ENCODE assay signal across 17 cellular contexts in genomic region chr3:172981407-172981983, GRCh38.
DNase-seq lines count a peak whose midpoint lies in the region; ATAC-seq, FAIRE-seq and TF ChIP-seq lines count a peak whose summit lies in the region.
"Had no signal": no experiment of that assay in that cellular context is flagged by ENCODE, and none has a peak within 500 bp of the region (broad histone marks: within the 10 kb centered on the region; RNA-seq: fewer than 3 reads in every experiment).

No MANE protein-coding gene starts in this region.

- H3K36me3 ChIP-seq in HepG2 (replicated peaks in 1 of 2; ENCODE audit: control insufficient read depth in 1 of 2, insufficient read depth in 2 of 2, low read length in 2 of 2) = no peaks in the 10 kb centered on the region
- no peaks in the 10 kb centered on the region for H3K36me3 ChIP-seq in right lobe of liver
- no peaks in the 10 kb centered on the region for H3K36me3 ChIP-seq in prostate gland
- no peaks in the 10 kb centered on the region for H3K36me3 ChIP-seq in effector memory CD4-positive, alpha-beta T cell (ENCODE audit: control insufficient read depth, insufficient read depth, low read length)
- H3K36me3 ChIP-seq: BLaER1 treated with 17β-estradiol and CSF1 and Interleukin-3, amounts not matched to agents 10 nM and 100 nM had no signal

- H3K27me3 ChIP-seq in HepG2 (ENCODE audit: control insufficient read depth in 1 of 2, insufficient read depth in 2 of 2, low read length in 2 of 2) (no peaks in the 10 kb centered on the region), right lobe of liver (no peaks in the 10 kb centered on the region), foreskin keratinocyte (peaks cover 2% of the 10 kb centered on the region), prostate gland (replicated peaks; ENCODE audit: insufficient read depth) (no peaks in the 10 kb centered on the region)
- no peaks in the 10 kb centered on the region for H3K27me3 ChIP-seq in effector memory CD4-positive, alpha-beta T cell (replicated peaks; ENCODE audit: control insufficient read depth, insufficient read depth, low read length, poor library complexity, severe bottlenecking)
- H3K27me3 ChIP-seq: BLaER1 treated with 17β-estradiol and CSF1 and Interleukin-3, amounts not matched to agents 10 nM and 100 nM had no signal

- H3K36me3 Mint-ChIP-seq in stimulated activated effector memory CD8-positive, alpha-beta T cell treated with anti-CD3 and anti-CD28 coated beads, Interleukin-12 subunit alpha, Interleukin-12 subunit beta, amount 100 ng/mL, for 72 hours = no peaks in the 10 kb centered on the region
- H3K36me3 Mint-ChIP-seq: CD8-positive, alpha-beta T cell had no signal

- 0% methylated on average over 3 of the region's 3 CpGs for WGBS in HepG2 (ENCODE audit: low lambda C conversion rate)
- 54% methylated on average over 3 of the region's 3 CpGs for WGBS in right lobe of liver (ENCODE audit: insufficient coverage, low coverage, low lambda C conversion rate, missing lambda C conversion rate)
- WGBS in prostate gland = 76% methylated on average over 3 of the region's 3 CpGs

- TF ChIP-seq EP300 in HepG2 (IDR thresholded peaks at IDR 0.05; ENCODE audit: low read depth in 2 of 2, low read length in 2 of 2) (no peak), HepG2 (CRISPR knock-in tag; IDR thresholded peaks at IDR 0.05; ENCODE audit: borderline replicate concordance) (no peak)

- peaks cover 11% of the 10 kb centered on the region for H3K9me3 Mint-ChIP-seq in stimulated activated effector memory CD8-positive, alpha-beta T cell treated with anti-CD3 and anti-CD28 coated beads, Interleukin-12 subunit alpha, Interleukin-12 subunit beta, amount 100 ng/mL, for 72 hours
- H3K9me3 Mint-ChIP-seq: GM23338 had no signal

- in situ Hi-C loops in HepG2 (cut with HindIII; ENCODE audit: extremely low pct_ligation_motif_present, low pct_unique_long_range_greater_than_20kb) = no loop called here

- no peak overlapping the region for H3K4me2 ChIP-seq in HepG2 (ENCODE audit: low read depth, low read length)
- H3K4me2 ChIP-seq: BLaER1 treated with 17β-estradiol and CSF1 and Interleukin-3, amounts not matched to agents 10 nM and 100 nM; GM23338 had no signal

- H3K4me3 Mint-ChIP-seq in stimulated activated effector memory CD8-positive, alpha-beta T cell treated with anti-CD3 and anti-CD28 coated beads, Interleukin-12 subunit alpha, Interleukin-12 subunit beta, amount 100 ng/mL, for 72 hours = no peak overlapping the region
- H3K4me3 Mint-ChIP-seq: B cell; CD8-positive, alpha-beta T cell; GM23338 had no signal

- TF ChIP-seq CTCF in HepG2 (CRISPR knock-in tag; IDR thresholded peaks at IDR 0.05) (no peak), right lobe of liver (IDR thresholded peaks at IDR 0.05) (no peak), foreskin keratinocyte (conservative IDR thresholded peaks at IDR 0.05) (no peak), prostate gland (IDR thresholded peaks at IDR 0.05) (no peak)

- intact Hi-C loops in HepG2 (cut with micrococcal nuclease; ENCODE audit: unreplicated experiment) (no loop called here), right lobe of liver (cut with DNase I) (no loop called here), prostate gland (cut with DNase I) (no loop called here)

- FAIRE-seq in HepG2 (lab: Jason Lieb, UNC) = no peak
- FAIRE-seq: H54 had no signal

- no peaks in the 10 kb centered on the region for H3K79me2 ChIP-seq in HepG2 (ENCODE audit: insufficient read depth, low read length)

- H4K20me1 ChIP-seq in HepG2 (ENCODE audit: insufficient read depth, low read length) = no peaks in the 10 kb centered on the region
- H4K20me1 ChIP-seq: BLaER1 treated with 17β-estradiol and CSF1 and Interleukin-3, amounts not matched to agents 10 nM and 100 nM had no signal

- no peaks in the 10 kb centered on the region for H3K9me3 ChIP-seq in HepG2 (ENCODE audit: low read length)
- no peaks in the 10 kb centered on the region for H3K9me3 ChIP-seq in right lobe of liver
- H3K9me3 ChIP-seq in prostate gland = no peaks in the 10 kb centered on the region
- H3K9me3 ChIP-seq in effector memory CD4-positive, alpha-beta T cell (ENCODE audit: control insufficient read depth, low read length) = no peaks in the 10 kb centered on the region
- H3K9me3 ChIP-seq: BLaER1 treated with 17β-estradiol and CSF1 and Interleukin-3, amounts not matched to agents 10 nM and 100 nM had no signal

- TF ChIP-seq POLR2A in HepG2 (IDR thresholded peaks at IDR 0.05; ENCODE audit: insufficient read depth in 1 of 2, low read depth in 2 of 2, low read length in 2 of 2) = no peak
- no peak for TF ChIP-seq POLR2A in right lobe of liver (IDR thresholded peaks at IDR 0.05)
- no peak for TF ChIP-seq POLR2A in prostate gland (IDR thresholded peaks at IDR 0.05)

- TF ChIP-seq RAD21 in HepG2 (CRISPR knock-in tag; IDR thresholded peaks at IDR 0.05) = no peak

- H3K4me1 ChIP-seq in HepG2 (ENCODE audit: insufficient read depth, low read length) (no peaks in the 10 kb centered on the region), right lobe of liver (no peaks in the 10 kb centered on the region), foreskin keratinocyte (no peaks in the 10 kb centered on the region), prostate gland (replicated peaks) (no peaks in the 10 kb centered on the region)
- H3K4me1 ChIP-seq in effector memory CD4-positive, alpha-beta T cell (ENCODE audit: control insufficient read depth, insufficient read depth, low read length, poor library complexity, severe bottlenecking) = no peaks in the 10 kb centered on the region

- CTCF ChIA-PET in HepG2 (lab: Yijun Ruan, JAX; ENCODE audit: low intra/inter-chr PET ratio, low total read pairs) = no interaction called here

- ATAC-seq in HepG2 = no peak
- no peak for ATAC-seq in right lobe of liver
- peak; percentile 8 for ATAC-seq in foreskin keratinocyte
- ATAC-seq in stimulated activated effector memory CD8-positive, alpha-beta T cell treated with anti-CD3 and anti-CD28 coated beads, Interleukin-12 subunit alpha, Interleukin-12 subunit beta, amount 100 ng/mL, for 72 hours = peak; percentile 21
- ATAC-seq in HG03135 (IDR thresholded peaks at IDR 0.05; ENCODE audit: unreplicated experiment) = no peak
- ATAC-seq: CD8-positive, alpha-beta T cell; GM23338 had no signal

- POLR2A ChIA-PET in HepG2 (lab: Yijun Ruan, JAX) = no interaction called here

- H3K27ac ChIP-seq in HepG2 (ENCODE audit: extremely low read length, insufficient read depth, low read length) (no peak overlapping the region), right lobe of liver (no peak overlapping the region), foreskin keratinocyte (no peak overlapping the region), prostate gland (no peak overlapping the region)
- no peak overlapping the region for H3K27ac ChIP-seq in effector memory CD4-positive, alpha-beta T cell (ENCODE audit: insufficient read depth, low read length, poor library complexity, severe bottlenecking)
- H3K27ac ChIP-seq: 22Rv1; BLaER1 treated with 17β-estradiol and CSF1 and Interleukin-3, amounts not matched to agents 10 nM and 100 nM had no signal

- H3K4me3 ChIP-seq in HepG2 (replicated peaks in 1 of 3; ENCODE audit: insufficient read depth in 1 of 3, low read depth in 2 of 3, low read length in 3 of 3) (no peak overlapping the region), right lobe of liver (no peak overlapping the region), prostate gland (no peak overlapping the region)
- H3K4me3 ChIP-seq in effector memory CD4-positive, alpha-beta T cell (ENCODE audit: insufficient read depth, low read depth, low read length, poor library complexity, severe bottlenecking) = no peak overlapping the region
- H3K4me3 ChIP-seq: BLaER1 treated with 17β-estradiol and CSF1 and Interleukin-3, amounts not matched to agents 10 nM and 100 nM; GM23338 had no signal

- no peak overlapping the region for H2AFZ ChIP-seq in HepG2 (ENCODE audit: low read length)
- H2AFZ ChIP-seq: GM23338 had no signal

- H3K27ac Mint-ChIP-seq in stimulated activated effector memory CD8-positive, alpha-beta T cell treated with anti-CD3 and anti-CD28 coated beads, Interleukin-12 subunit alpha, Interleukin-12 subunit beta, amount 100 ng/mL, for 72 hours = no peak overlapping the region
- H3K27ac Mint-ChIP-seq: B cell; CD8-positive, alpha-beta T cell; GM23338 had no signal

- no peak overlapping the region for H3K9ac ChIP-seq in HepG2 (ENCODE audit: insufficient read depth, low read depth, low read length)
- H3K9ac ChIP-seq: BLaER1 treated with 17β-estradiol and CSF1 and Interleukin-3, amounts not matched to agents 10 nM and 100 nM had no signal

- BruUV-seq in HepG2 (replicated peaks; lab: Mats Ljungman, UMichigan) = no TSS peak

- DNase-seq in HepG2 (ENCODE audit: low spot score) = no peak
- no peak for DNase-seq in right lobe of liver
- no peak for DNase-seq in foreskin keratinocyte
- no peak for DNase-seq in stimulated activated effector memory CD8-positive, alpha-beta T cell treated with anti-CD3 and anti-CD28 coated beads, Interleukin-12 subunit alpha, Interleukin-12 subunit beta, amount 100 ng/mL, for 72 hours (ENCODE audit: low spot score in 2 of 2)
- no peak for DNase-seq in prostate gland (ENCODE audit: low spot score)
- no peak for DNase-seq in effector memory CD4-positive, alpha-beta T cell
- DNase-seq: Calu3; CD8-positive, alpha-beta T cell; DMS79 treated with DMSO at 0.1 percent for 48 hours; GF-D8; HCEC 1CT had no signal

- no peaks in the 10 kb centered on the region for H3K4me1 Mint-ChIP-seq in stimulated activated effector memory CD8-positive, alpha-beta T cell treated with anti-CD3 and anti-CD28 coated beads, Interleukin-12 subunit alpha, Interleukin-12 subunit beta, amount 100 ng/mL, for 72 hours
- H3K4me1 Mint-ChIP-seq: B cell had no signal

TF ChIP-seq in HepG2, 621 proteins besides CTCF, POLR2A, EP300 and RAD21:
- TF ChIP-seq MAFF (IDR thresholded peaks at IDR 0.05; ENCODE audit: low read depth, low read length) (peak; percentile 71), RARA (CRISPR knock-in tag; IDR thresholded peaks at IDR 0.05) (no peak), MAFK (conservative IDR thresholded peaks at IDR 0.05 in 1 of 2, IDR thresholded peaks at IDR 0.05 in 1 of 2; ENCODE audit: low read length in 2 of 2) (peak; percentile 78 to 85)

Comparison
In these comparisons a context has a peak if more than half of its experiments do, and no peak if none do; other contexts are left out.
1. ATAC-seq: peak in foreskin keratinocyte (single experiment) and stimulated activated effector memory CD8-positive, alpha-beta T cell treated with anti-CD3 and anti-CD28 coated beads, Interleukin-12 subunit alpha, Interleukin-12 subunit beta, amount 100 ng/mL, for 72 hours (single experiment); none in HepG2 (single experiment), right lobe of liver (0 of 4) and HG03135 (single experiment).